28 cellular contexts compared by ENCODE assay signal in the genomic region with DNA sequence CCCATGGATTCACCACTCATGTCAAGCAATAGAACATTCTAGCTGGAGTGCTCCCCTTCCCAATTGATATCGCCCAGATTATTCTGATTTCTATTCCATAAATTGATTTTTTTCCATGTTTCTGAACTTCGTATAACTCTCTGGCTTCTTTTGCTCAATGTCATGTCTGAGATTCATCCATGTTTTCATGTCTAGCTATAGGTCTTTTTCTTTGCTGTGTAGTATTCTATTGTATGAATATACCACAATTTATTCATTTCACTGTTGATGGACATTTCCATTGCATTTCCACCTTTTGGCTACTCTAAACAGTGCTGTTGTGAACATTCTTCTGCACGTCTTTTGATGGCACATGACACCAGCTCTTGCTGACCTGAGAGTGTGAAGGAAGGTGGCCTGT.
"Had no signal": no experiment of that assay in that cellular context is flagged by ENCODE, and none has a peak within 500 bp of the region (broad histone marks: within the 10 kb centered on the region; RNA-seq: fewer than 3 reads in every experiment).

No MANE protein-coding gene starts in this region.

- H3K9me3 ChIP-seq: ascending aorta, esophagus muscularis mucosa, gastrocnemius medialis, heart left ventricle had no signal

- DNase-seq: activated CD4-positive, alpha-beta memory T cell treated with anti-CD3 and anti-CD28 coated beads, Interleukin-2, amount 10 ng/mL, durations not matched to agents 7 days and 5 days; activated CD4-positive, alpha-beta T cell treated with anti-CD3 and anti-CD28 coated beads for 1 hour; activated CD4-positive, alpha-beta T cell treated with anti-CD3 and anti-CD28 coated beads for 4 hours; activated CD4-positive, alpha-beta T cell treated with anti-CD3 and anti-CD28 coated beads, Interleukin-2, amount 10 ng/mL, durations not matched to agents 7 days and 5 days; activated CD4-positive, alpha-beta T cell treated with anti-CD3 and anti-CD28 coated beads, Interleukin-2, amount 50 U/mL, for 4 hours; activated CD8-positive, alpha-beta memory T cell treated with anti-CD3 and anti-CD28 coated beads, Interleukin-2, amount 50 U/mL, for 48 hours; activated gamma-delta T cell; activated naive CD4-positive, alpha-beta T cell; activated naive CD4-positive, alpha-beta T cell treated with anti-CD3 and anti-CD28 coated beads, Interleukin-2, amount 10 ng/mL, durations not matched to agents 7 days and 5 days; activated naive CD8-positive, alpha-beta T cell treated with anti-CD3 and anti-CD28 coated beads, Interleukin-2, amount 10 ng/mL, durations not matched to agents 7 days and 5 days; activated T-cell treated with anti-CD3 and anti-CD28 coated beads for 4 hours; activated T-cell treated with anti-CD3 and anti-CD28 coated beads, Interleukin-2, amount 50 U/mL, for 24 hours; activated T-cell treated with anti-CD3 and anti-CD28 coated beads, Interleukin-2, amount 50 U/mL, for 72 hours; dorsolateral prefrontal cortex; endodermal cell; erythroblast; foreskin keratinocyte; gastrocnemius medialis; glutamatergic neuron; heart left ventricle; T-helper 2 cell had no signal

- H3K4me1 Mint-ChIP-seq: central memory CD8-positive, alpha-beta T cell had no signal

- H3K9me3 Mint-ChIP-seq: activated CD4-positive, alpha-beta memory T cell treated with anti-CD3 and anti-CD28 coated beads, Interleukin-2, amount 10 ng/mL, durations not matched to agents 7 days and 5 days; activated CD4-positive, alpha-beta T cell treated with anti-CD3 and anti-CD28 coated beads, Interleukin-2, amount 10 ng/mL, durations not matched to agents 7 days and 5 days; activated naive CD4-positive, alpha-beta T cell treated with anti-CD3 and anti-CD28 coated beads, Interleukin-2, amount 10 ng/mL, durations not matched to agents 7 days and 5 days; activated naive CD4-positive, alpha-beta T cell treated with anti-CD3 and anti-CD28 coated beads, Interleukin-2, amount 50 U/mL, for 72 hours; activated naive CD8-positive, alpha-beta T cell treated with anti-CD3 and anti-CD28 coated beads, Interleukin-2, amount 10 ng/mL, durations not matched to agents 7 days and 5 days; activated T-cell treated with anti-CD3 and anti-CD28 coated beads, Interleukin-2, amount 50 U/mL, for 24 hours; activated T-cell treated with anti-CD3 and anti-CD28 coated beads, Interleukin-2, amount 50 U/mL, for 72 hours; central memory CD8-positive, alpha-beta T cell; dendritic cell treated with granulocyte-macrophage colony-stimulating factor and Interleukin-4, amounts not matched to agents 40 ng/mL and 50 ng/mL, for 4 days; endodermal cell had no signal

- H3K27ac Mint-ChIP-seq: activated CD4-positive, alpha-beta memory T cell treated with anti-CD3 and anti-CD28 coated beads, Interleukin-2, amount 10 ng/mL, durations not matched to agents 7 days and 5 days; activated CD4-positive, alpha-beta T cell treated with anti-CD3 and anti-CD28 coated beads, Interleukin-2, amount 10 ng/mL, durations not matched to agents 7 days and 5 days; activated naive CD4-positive, alpha-beta T cell treated with anti-CD3 and anti-CD28 coated beads, Interleukin-2, amount 10 ng/mL, durations not matched to agents 7 days and 5 days; activated naive CD4-positive, alpha-beta T cell treated with anti-CD3 and anti-CD28 coated beads, Interleukin-2, amount 50 U/mL, for 72 hours; activated naive CD8-positive, alpha-beta T cell treated with anti-CD3 and anti-CD28 coated beads, Interleukin-2, amount 10 ng/mL, durations not matched to agents 7 days and 5 days; dendritic cell treated with granulocyte-macrophage colony-stimulating factor and Interleukin-4, amounts not matched to agents 40 ng/mL and 50 ng/mL, for 4 days; endodermal cell had no signal

- H3K4me1 ChIP-seq: foreskin keratinocyte had no signal

- H3K4me3 Mint-ChIP-seq: activated CD4-positive, alpha-beta memory T cell treated with anti-CD3 and anti-CD28 coated beads, Interleukin-2, amount 10 ng/mL, durations not matched to agents 7 days and 5 days; activated CD4-positive, alpha-beta T cell treated with anti-CD3 and anti-CD28 coated beads, Interleukin-2, amount 10 ng/mL, durations not matched to agents 7 days and 5 days; activated naive CD4-positive, alpha-beta T cell treated with anti-CD3 and anti-CD28 coated beads, Interleukin-2, amount 10 ng/mL, durations not matched to agents 7 days and 5 days; activated naive CD8-positive, alpha-beta T cell treated with anti-CD3 and anti-CD28 coated beads, Interleukin-2, amount 10 ng/mL, durations not matched to agents 7 days and 5 days; activated T-cell treated with anti-CD3 and anti-CD28 coated beads, Interleukin-2, amount 50 U/mL, for 24 hours; activated T-cell treated with anti-CD3 and anti-CD28 coated beads, Interleukin-2, amount 50 U/mL, for 72 hours; brain; central memory CD8-positive, alpha-beta T cell; dendritic cell treated with granulocyte-macrophage colony-stimulating factor and Interleukin-4, amounts not matched to agents 40 ng/mL and 50 ng/mL, for 4 days; endodermal cell had no signal

- H3K27me3 Mint-ChIP-seq: activated CD4-positive, alpha-beta memory T cell treated with anti-CD3 and anti-CD28 coated beads, Interleukin-2, amount 10 ng/mL, durations not matched to agents 7 days and 5 days; activated CD4-positive, alpha-beta T cell treated with anti-CD3 and anti-CD28 coated beads, Interleukin-2, amount 10 ng/mL, durations not matched to agents 7 days and 5 days; activated naive CD4-positive, alpha-beta T cell treated with anti-CD3 and anti-CD28 coated beads, Interleukin-2, amount 10 ng/mL, durations not matched to agents 7 days and 5 days; activated naive CD8-positive, alpha-beta T cell treated with anti-CD3 and anti-CD28 coated beads, Interleukin-2, amount 10 ng/mL, durations not matched to agents 7 days and 5 days; activated T-cell treated with anti-CD3 and anti-CD28 coated beads, Interleukin-2, amount 50 U/mL, for 24 hours; brain; central memory CD8-positive, alpha-beta T cell; dendritic cell treated with granulocyte-macrophage colony-stimulating factor and Interleukin-4, amounts not matched to agents 40 ng/mL and 50 ng/mL, for 4 days had no signal

- H3K27me3 ChIP-seq: ascending aorta, dorsolateral prefrontal cortex, esophagus muscularis mucosa, foreskin keratinocyte, gastrocnemius medialis, heart left ventricle had no signal

- H3K4me3 ChIP-seq: ascending aorta, coronary artery, dorsolateral prefrontal cortex, esophagus muscularis mucosa, gastrocnemius medialis, heart left ventricle had no signal

- H3K27ac ChIP-seq: coronary artery, foreskin keratinocyte, gastrocnemius medialis, heart left ventricle had no signal
